In the genomic region with DNA sequence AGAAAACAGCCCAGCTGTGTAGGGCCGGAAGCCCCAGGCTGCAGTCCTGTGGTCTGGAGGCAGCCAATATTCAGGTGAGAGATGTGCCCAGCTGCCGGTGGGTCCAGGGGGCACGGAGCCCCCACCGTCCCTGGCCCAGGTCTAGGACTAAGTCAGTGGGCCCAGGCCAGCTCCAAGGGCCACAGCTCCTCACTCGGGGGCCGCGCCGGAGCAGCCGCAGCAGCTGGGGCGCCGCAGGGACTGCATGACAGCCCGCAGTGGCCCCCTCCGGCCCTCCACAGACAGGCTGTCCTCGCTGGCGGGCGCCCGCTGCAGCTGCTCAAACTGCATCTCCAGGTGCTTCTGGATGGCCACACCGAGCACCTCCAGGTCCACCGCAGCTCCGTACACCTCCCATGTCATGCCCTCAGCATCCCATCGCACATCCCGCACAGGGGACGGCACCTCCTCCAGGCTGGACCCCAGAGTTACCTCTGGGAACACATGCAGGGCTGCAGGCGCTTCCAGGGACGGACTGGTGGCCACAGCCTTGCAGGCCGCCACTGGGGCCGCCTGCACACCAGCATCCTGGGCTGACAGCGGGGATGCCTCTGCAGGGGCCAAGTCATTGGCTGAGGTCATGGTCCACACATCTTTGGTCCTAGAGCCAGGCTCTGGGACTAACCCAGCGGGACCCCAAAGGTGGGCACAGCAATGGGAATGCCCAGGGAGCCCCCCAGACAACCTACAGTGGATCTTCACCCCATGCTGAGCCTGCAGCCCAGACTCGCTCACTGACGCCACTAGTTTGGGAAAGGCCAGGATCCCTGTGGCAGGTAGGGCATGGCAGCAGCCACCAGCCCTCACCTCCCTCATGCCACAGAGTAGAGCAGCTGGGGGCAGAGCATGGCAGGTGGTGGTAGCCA, we compare ENCODE assay signal across 15 cellular contexts. TPM values are rescaled to one million over a fixed set of nuclear protein-coding genes. Genes with fewer than 3 reads are reported as not detected.
DNase-seq lines count a peak whose midpoint lies in the region; ATAC-seq, FAIRE-seq and TF ChIP-seq lines count a peak whose summit lies in the region.
"Had no signal": no experiment of that assay in that cellular context is flagged by ENCODE, and none has a peak within 500 bp of the region (broad histone marks: within the 10 kb centered on the region; RNA-seq: fewer than 3 reads in every experiment).

No MANE protein-coding gene starts in this region.

- H2BK5ac ChIP-seq in H1 (ENCODE audit: low read depth, low read length), result no peak overlapping the region; the same call in 1 of the 2 replicates

- H3K9me3 Mint-ChIP-seq in HFFc6, result no peaks in the 10 kb centered on the region
- H3K9me3 Mint-ChIP-seq: brain; stimulated activated naive CD8-positive, alpha-beta T cell treated with anti-CD3 and anti-CD28 coated beads, Interleukin-15, Interleukin-2, amounts not matched to agents 100 ng/mL and 50 ng/mL, for 24 hours had no signal

- no peak overlapping the region for H3K56ac ChIP-seq in H1 (replicated peaks; ENCODE audit: insufficient read length, low read depth, low read length)

- no peak for TF ChIP-seq RAD21 in A549 (conservative IDR thresholded peaks at IDR 0.05 in 1 of 2, IDR thresholded peaks at IDR 0.05 in 1 of 2)
- TF ChIP-seq RAD21 in H1 (IDR thresholded peaks at IDR 0.05 in 1 of 2, conservative IDR thresholded peaks at IDR 0.05 in 1 of 2; ENCODE audit: low read depth in 2 of 2, low read length in 2 of 2), result peak; percentile 14 to 26; a peak in 1 of 4 replicates

- 88% methylated on average over 31 of the region's 31 CpGs for WGBS in A549 (ENCODE audit: missing lambda C conversion rate)
- WGBS in H1 (ENCODE audit: extremely low coverage in 1 of 2, insufficient coverage in 1 of 2, insufficient read length in 1 of 2, insufficient replicate concordance in 2 of 2, low coverage in 1 of 2, low lambda C conversion rate in 2 of 2, missing lambda C conversion rate in 1 of 2), 2 experiments, result 88% methylated on average over 31 of the region's 31 CpGs; no CpG with 5 or more reads in 1 of the 2 experiments

- H2AK5ac ChIP-seq in H1 (ENCODE audit: low read depth, low read length), result no peak overlapping the region

- H2BK120ac ChIP-seq in H1 (replicated peaks; ENCODE audit: low read depth, low read length), result no peak overlapping the region

- H3K27ac ChIP-seq in A549, result peak overlapping the region; percentile 89 to 97
- H3K27ac ChIP-seq in H1 (ENCODE audit: low read depth, low read length), result no peak overlapping the region
- H3K27ac ChIP-seq in osteoblast (ENCODE audit: low read depth, low read length), result no peak overlapping the region
- H3K27ac ChIP-seq: neutrophil had no signal

- ATAC-seq in A549, result no peak
- no peak for ATAC-seq in GM21737 (IDR thresholded peaks at IDR 0.05; ENCODE audit: unreplicated experiment)

- H3K4me3 ChIP-seq in A549, result no peak overlapping the region
- no peak overlapping the region for H3K4me3 ChIP-seq in H1 (ENCODE audit: extremely low read depth in 1 of 4, insufficient read depth in 2 of 4, low read depth in 3 of 4, low read length in 4 of 4)
- no peak overlapping the region for H3K4me3 ChIP-seq in osteoblast (ENCODE audit: insufficient read depth, low read length)

- peaks cover 15 to 37% (median 17%) of the 10 kb centered on the region in 4 experiments; a peak in 7 of 8 replicates for H3K36me3 ChIP-seq in H1 (ENCODE audit: control insufficient read depth in 2 of 4, insufficient read depth in 4 of 4, low read length in 3 of 4)
- no peaks in the 10 kb centered on the region for H3K36me3 ChIP-seq in osteoblast (ENCODE audit: insufficient read depth, low read length)
- H3K36me3 ChIP-seq: neutrophil had no signal

- H4K20me1 ChIP-seq in H1 (replicated peaks in 1 of 2; ENCODE audit: control insufficient read depth in 1 of 2, insufficient read depth in 2 of 2, low read length in 2 of 2) (peaks cover 5 to 33% of the 10 kb centered on the region in 2 experiments), osteoblast (ENCODE audit: insufficient read depth, low read length) (no peaks in the 10 kb centered on the region)

- H2BK20ac ChIP-seq in H1 (ENCODE audit: low read length), result no peak overlapping the region

- H3K4me2 ChIP-seq in A549, result no peak overlapping the region
- no peak overlapping the region for H3K4me2 ChIP-seq in H1 (ENCODE audit: insufficient read depth in 1 of 2, low read depth in 2 of 2, low read length in 2 of 2)
- H3K4me2 ChIP-seq in osteoblast (ENCODE audit: insufficient read depth, low read length), result no peak overlapping the region

- H3K23ac ChIP-seq in H1 (ENCODE audit: insufficient read length), result no peak overlapping the region

- H3K9ac ChIP-seq in H1 (replicated peaks in 1 of 4; ENCODE audit: extremely low read depth in 1 of 4, low read depth in 3 of 4, low read length in 3 of 4), result no peak overlapping the region

- H3K27me3 Mint-ChIP-seq in HFFc6 (ENCODE audit: insufficient read depth), result peaks cover 13% of the 10 kb centered on the region
- H3K27me3 Mint-ChIP-seq: brain; stimulated activated naive CD8-positive, alpha-beta T cell treated with anti-CD3 and anti-CD28 coated beads, Interleukin-15, Interleukin-2, amounts not matched to agents 100 ng/mL and 50 ng/mL, for 24 hours had no signal

- H4K8ac ChIP-seq in H1 (ENCODE audit: extremely low read depth, insufficient read depth, low read length), result peak overlapping the region; percentile 18; the same call in 1 of the 2 replicates

- CTCF ChIA-PET in A549 (lab: Yijun Ruan, JAX), result interaction anchor here (1.0 to 9.2 kb wide), 6 partner anchors 8 to 321 kb away, joined by 3 to 87 read pairs (median 6); a partner anchor contains a TSS
- CTCF ChIA-PET in H1 (lab: Charles Lee; ENCODE audit: partially characterized antibody), result interaction anchor here (0.9 to 4.1 kb wide), 5 partner anchors 9 to 321 kb away, joined by 3 to 46 read pairs (median 4); no protein-coding TSS in a partner anchor

- no peaks in the 10 kb centered on the region for H3K36me3 Mint-ChIP-seq in HFFc6 (ENCODE audit: low read depth)
- H3K36me3 Mint-ChIP-seq: brain had no signal

- H2BK15ac ChIP-seq in H1 (ENCODE audit: low read length), result no peak overlapping the region

- H3K4me1 Mint-ChIP-seq in HFFc6 (ENCODE audit: low read depth), result no peaks in the 10 kb centered on the region
- H3K4me1 Mint-ChIP-seq: brain had no signal

- no peak overlapping the region for H4K91ac ChIP-seq in H1 (replicated peaks; ENCODE audit: insufficient read length, low read length)

- H3K23me2 ChIP-seq in H1 (ENCODE audit: low read depth, low read length), result no peaks in the 10 kb centered on the region

- no peak for FAIRE-seq in A549 (lab: Jason Lieb, UNC)
- no peak for FAIRE-seq in H1 (lab: Jason Lieb, UNC)

- no peak overlapping the region for H4K5ac ChIP-seq in H1 (ENCODE audit: insufficient read length, low read depth, low read length)

- no peak overlapping the region for H3K27ac Mint-ChIP-seq in HFFc6
- H3K27ac Mint-ChIP-seq: brain; stimulated activated naive CD8-positive, alpha-beta T cell treated with anti-CD3 and anti-CD28 coated beads, Interleukin-15, Interleukin-2, amounts not matched to agents 100 ng/mL and 50 ng/mL, for 24 hours had no signal

- H3K27me3 ChIP-seq in H1 (replicated peaks in 1 of 4; ENCODE audit: control insufficient read depth in 3 of 4, extremely low read depth in 1 of 4, insufficient read depth in 3 of 4, low read length in 3 of 4) (0 out of 7 replicates have a peak, but pooled peaks cover 0 to 2% (median 0%) of the 10 kb centered on the region in 4 experiments), osteoblast (ENCODE audit: insufficient read depth, low read length) (peaks cover 20% of the 10 kb centered on the region)

- H3K4ac ChIP-seq in H1 (replicated peaks; ENCODE audit: insufficient read length, low read depth, low read length), result no peak overlapping the region

- no peak overlapping the region for H3K14ac ChIP-seq in H1 (ENCODE audit: insufficient read length)

- H2AFZ ChIP-seq in H1 (ENCODE audit: low read length), result no peak overlapping the region
- H2AFZ ChIP-seq in osteoblast (ENCODE audit: low read length), result no peak overlapping the region

- TF ChIP-seq EP300 in A549 (IDR thresholded peaks at IDR 0.05) (no peak), H1 (IDR thresholded peaks at IDR 0.05; ENCODE audit: borderline replicate concordance in 1 of 2, low read depth in 2 of 2, low read length in 2 of 2) (no peak)

- TF ChIP-seq CTCF in A549 (IDR thresholded peaks at IDR 0.05) (no peak), HFFc6 (IDR thresholded peaks at IDR 0.05) (peak; percentile 25; the same call in 1 of the 2 replicates), H1 (IDR thresholded peaks at IDR 0.05; ENCODE audit: control extremely low read depth in 1 of 3, insufficient read depth in 1 of 3, low read depth in 1 of 3, low read length in 3 of 3) (peak in 2 of 3 experiments; percentile 35 to 48; a peak in 3 of 4 replicates), osteoblast (IDR thresholded peaks at IDR 0.05; ENCODE audit: extremely low read depth, low read depth, low read length) (no peak)

- H2BK12ac ChIP-seq in H1 (ENCODE audit: low read depth, low read length), result no peak overlapping the region

- H3K79me2 ChIP-seq in H1 (ENCODE audit: control insufficient read depth in 1 of 2, insufficient read depth in 2 of 2, low read length in 2 of 2) (no peaks in the 10 kb centered on the region), osteoblast (ENCODE audit: insufficient read depth, low read length) (no peaks in the 10 kb centered on the region)

- H3K9me3 ChIP-seq in A549 (no peaks in the 10 kb centered on the region), H1 (ENCODE audit: insufficient read depth in 2 of 2, low read depth in 1 of 2, low read length in 1 of 2) (no peaks in the 10 kb centered on the region), osteoblast (ENCODE audit: low read depth, low read length) (no peaks in the 10 kb centered on the region)
- H3K9me3 ChIP-seq: neutrophil had no signal

- DNase-seq in A549 (ENCODE audit: low read depth in 1 of 2, low spot score in 1 of 2), result no peak
- DNase-seq in HFFc6, result no peak
- DNase-seq in H1 (ENCODE audit: low read depth in 1 of 2, low spot score in 2 of 2), result peak in 1 of 2 experiments; percentile 59
- peak; percentile 86 for DNase-seq in osteoblast (ENCODE audit: insufficient read length, low spot score, missing footprints)
- no peak for DNase-seq in Kasumi-1 (lab: John Stamatoyannopoulos, UW)
- no peak for DNase-seq in GDM1 (lab: John Stamatoyannopoulos, UW)
- no peak for DNase-seq in NCI-H226
- DNase-seq: activated T-cell treated with anti-CD3 and anti-CD28 coated beads for 4 hours, EL, NCI-H146, NCI-H526 treated with DMSO at 0.1 percent for 48 hours had no signal

- H3K4me1 ChIP-seq in A549, result peaks cover 98% of the 10 kb centered on the region
- peaks cover 0 to under 1% (median 0%) of the 10 kb centered on the region in 4 experiments; a peak in 2 of 7 replicates for H3K4me1 ChIP-seq in H1 (replicated peaks in 1 of 4; ENCODE audit: control insufficient read depth in 3 of 4, insufficient read depth in 4 of 4, low read length in 3 of 4)
- H3K4me1 ChIP-seq in osteoblast (ENCODE audit: insufficient read depth, low read length), result no peaks in the 10 kb centered on the region

- no peak overlapping the region for H3K18ac ChIP-seq in H1 (ENCODE audit: extremely low read depth, low read length)

- H3K4me3 Mint-ChIP-seq in HFFc6, result no peak overlapping the region
- H3K4me3 Mint-ChIP-seq: brain; stimulated activated naive CD8-positive, alpha-beta T cell treated with anti-CD3 and anti-CD28 coated beads, Interleukin-15, Interleukin-2, amounts not matched to agents 100 ng/mL and 50 ng/mL, for 24 hours had no signal

- H3K79me1 ChIP-seq in H1 (ENCODE audit: low read depth, low read length), result peaks cover 8% of the 10 kb centered on the region; the same call in 1 of the 2 replicates

- no peak for TF ChIP-seq POLR2A in A549 (IDR thresholded peaks at IDR 0.05; ENCODE audit: low read length)
- no peak for TF ChIP-seq POLR2A in H1 (IDR thresholded peaks at IDR 0.05; ENCODE audit: control extremely low read depth in 1 of 2, low read depth in 2 of 2, low read length in 2 of 2)

- POLR2A ChIA-PET in A549 (lab: Yijun Ruan, JAX) (interaction anchor here (0.6 to 3.1 kb wide), 2 partner anchors 10 to 32 kb away, joined by 4 to 11 read pairs; no protein-coding TSS in a partner anchor), H1 (lab: Charles Lee; ENCODE audit: partially characterized antibody) (interaction anchor here (0.7 to 2.6 kb wide), 5 partner anchors 8 to 322 kb away, joined by 3 to 7 read pairs (median 3); no protein-coding TSS in a partner anchor)

RNA-seq across cellular contexts. Expression of a gene that starts 7.0 kb away (rescaled TPM):
- polyA plus RNA-seq in A549 (2011; rRNA removed) (8.8 and 9.4 TPM in 2 replicates), A549 (2017; fragmentation: RNase III; extraction: RNeasy Plus Mini Kit Qiagen cat#74134 plus additional on column Dnase treatment) (25.8 to 29.9 TPM (median 28.6 TPM) in 3 replicates), H1 (2011; rRNA removed) (14.3 and 19.7 TPM in 2 replicates)
- polyA plus RNA-seq in A549 (2012; cell fraction: cytosol; rRNA removed), result 17.3 and 29.5 TPM in 2 replicates
- polyA plus RNA-seq in A549 (2012; cell fraction: nucleus; rRNA removed), result 62.0 and 88.1 TPM in 2 replicates
- polyA minus RNA-seq in A549 (2011; rRNA and poly(A)+ RNA removed), result 14.3 and 17.6 TPM in 2 replicates
- total RNA-seq in HFFc6 (2021; fragmentation: NEBNext Ultra II Directional; extraction: Animal tissue kit (Norgen Biotek cat#: 25700)), result not detected
- 17.8 and 18.6 TPM in 2 replicates for total RNA-seq in H1 (2021; fragmentation: NEBNext Ultra II Directional; extraction: Animal tissue kit (Norgen Biotek cat#: 25700))
- polyA plus RNA-seq in H1 (2011; cell fraction: cytosol; rRNA removed), result 15.7 TPM
- 60.7 TPM for polyA plus RNA-seq in H1 (2011; cell fraction: nucleus; rRNA removed)
- 5.2 to 15.3 TPM (median 12.7 TPM) in 4 replicates for polyA plus RNA-seq in H1 (2012, experiment 1 of 2)
- polyA plus RNA-seq in H1 (2012, experiment 2 of 2), result 10.9 TPM
- 5.4 TPM for polyA plus RNA-seq in H1 (2013, experiment 1 of 2)
- polyA plus RNA-seq in H1 (2013, experiment 2 of 2), result 4.6 TPM
- 10.2 and 12.8 TPM in 2 replicates for polyA minus RNA-seq in H1 (2011; rRNA and poly(A)+ RNA removed)
- polyA minus RNA-seq in H1 (2011; cell fraction: cytosol; rRNA and poly(A)+ RNA removed), result 18.2 TPM
- 42.1 TPM for polyA minus RNA-seq in H1 (2011; cell fraction: nucleus; rRNA and poly(A)+ RNA removed)
- total RNA-seq in osteoblast, result not detected in 2 replicates

RNA-seq across cellular contexts. Expression of a gene that starts 29.5 kb away (rescaled TPM):
- polyA plus RNA-seq in A549 (2011; rRNA removed), result 3.3 and 3.5 TPM in 2 replicates
- polyA plus RNA-seq in A549 (2012; cell fraction: cytosol; rRNA removed), result 3.5 and 4.3 TPM in 2 replicates
- 4.5 and 4.8 TPM in 2 replicates for polyA plus RNA-seq in A549 (2012; cell fraction: nucleus; rRNA removed)
- polyA plus RNA-seq in A549 (2017; fragmentation: RNase III; extraction: RNeasy Plus Mini Kit Qiagen cat#74134 plus additional on column Dnase treatment), result 2.8 to 3.6 TPM (median 3.2 TPM) in 3 replicates
- polyA minus RNA-seq in A549 (2011; rRNA and poly(A)+ RNA removed), result 4.1 and 5.5 TPM in 2 replicates
- total RNA-seq in HFFc6 (2021; fragmentation: NEBNext Ultra II Directional; extraction: Animal tissue kit (Norgen Biotek cat#: 25700)), result 1 to 10 TPM in 4 of 6 experiments, under 1 TPM in 2; 0.31 to 3.7 (median 2.9) TPM
- total RNA-seq in H1 (2021; fragmentation: NEBNext Ultra II Directional; extraction: Animal tissue kit (Norgen Biotek cat#: 25700)), result 0.61 and 1.5 TPM in 2 replicates
- polyA plus RNA-seq in H1 (2011; rRNA removed), result 0.39 and 0.58 TPM in 2 replicates
- 0.47 TPM for polyA plus RNA-seq in H1 (2011; cell fraction: cytosol; rRNA removed)
- 1.1 TPM for polyA plus RNA-seq in H1 (2011; cell fraction: nucleus; rRNA removed)
- polyA plus RNA-seq in H1 (2012, experiment 1 of 2), result 0.34 to 0.76 TPM (median 0.43 TPM) in 4 replicates
- polyA plus RNA-seq in H1 (2012, experiment 2 of 2), result 0.08 TPM
- 0.43 TPM for polyA plus RNA-seq in H1 (2013, experiment 1 of 2)
- polyA plus RNA-seq in H1 (2013, experiment 2 of 2), result 0.44 TPM
- 0.46 and 1.0 TPM in 2 replicates for polyA minus RNA-seq in H1 (2011; rRNA and poly(A)+ RNA removed)
- 1.8 TPM for polyA minus RNA-seq in H1 (2011; cell fraction: cytosol; rRNA and poly(A)+ RNA removed)
- 1.3 TPM for polyA minus RNA-seq in H1 (2011; cell fraction: nucleus; rRNA and poly(A)+ RNA removed)
- total RNA-seq in osteoblast, result under 0.01 TPM in 2 replicates

Comparison
In these comparisons a context has a peak if more than half of its experiments do, and no peak if none do; other contexts are left out.
1. H3K27ac ChIP-seq: peak in A549 (2 of 2); none in H1 (single experiment) and osteoblast (single experiment).
2. CTCF ChIP-seq: peak in HFFc6 (single experiment) and H1 (2 of 3); none in A549 (single experiment) and osteoblast (single experiment).
3. RNA of a gene that starts 7.0 kb away (total RNA-seq): 17.8 to 18.6 TPM in H1; not detected in HFFc6 and not detected in osteoblast; every median in the first group is over 10 times any median in the second.